Comparison of ENCODE assay signal across 8 cellular contexts in the genomic region with DNA sequence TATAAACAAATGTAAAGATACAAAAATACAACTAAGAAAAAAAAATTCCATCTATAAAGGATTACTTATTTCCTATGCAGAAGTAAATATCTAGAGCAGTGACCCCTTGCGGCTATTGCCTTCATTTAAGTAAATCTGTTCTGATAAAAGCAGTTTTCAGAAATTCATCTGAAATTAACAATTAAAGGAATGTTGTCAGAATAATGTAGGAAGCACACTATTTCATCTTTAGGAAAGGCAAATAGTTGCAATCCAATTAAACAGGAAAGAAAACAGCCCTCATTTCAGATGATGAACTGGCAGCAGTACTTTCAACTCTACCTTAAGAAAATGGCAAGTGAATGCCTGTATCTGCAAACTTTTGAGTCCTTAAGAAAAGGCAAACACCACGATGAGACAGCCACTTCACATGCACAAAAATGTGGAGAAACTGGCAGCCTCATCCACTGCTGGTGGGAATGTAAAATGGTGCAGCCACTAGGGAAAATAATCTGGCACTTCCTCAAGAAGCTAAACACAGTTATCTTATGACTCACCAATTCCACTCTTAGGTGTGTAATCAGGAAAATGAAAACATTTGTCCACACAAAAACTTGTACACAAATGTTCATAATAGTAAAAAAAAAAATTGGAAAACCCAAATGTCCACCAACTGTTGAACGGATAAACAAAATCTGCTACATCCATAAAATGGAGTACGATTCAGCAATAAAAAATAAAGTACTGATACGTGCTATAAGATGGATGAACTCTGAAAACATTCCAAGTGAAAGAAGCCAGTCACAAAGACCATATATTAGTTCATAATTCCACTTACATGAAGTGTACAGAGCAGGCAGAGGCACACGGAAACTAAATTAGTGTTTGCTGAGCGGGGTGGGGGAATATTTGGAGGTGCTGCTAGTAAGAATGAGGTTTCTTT. TPM values are rescaled to one million over a fixed set of nuclear protein-coding genes. Genes with fewer than 3 reads are reported as not detected.
DNase-seq lines count a peak whose midpoint lies in the region; ATAC-seq and TF ChIP-seq lines count a peak whose summit lies in the region.

No MANE protein-coding gene starts in this region.

- in situ Hi-C loops in SK-MEL-5 (cut with HindIII; ENCODE audit: low pct_unique_long_range_greater_than_20kb, low sequenced_read_pairs) = no loop called here

- peak; percentile 53 for DNase-seq in AG08396 (ENCODE audit: low spot score)
- DNase-seq in SK-MEL-5 (ENCODE audit: low read depth, low spot score) = peak; percentile 21
- DNase-seq in foreskin fibroblast = peak; percentile 70 to 81
- DNase-seq in retinal pigment epithelial cell (ENCODE audit: low read depth) = no peak
- no peak for DNase-seq in COR-L47 (lab: John Stamatoyannopoulos, UW)
- no peak for DNase-seq in effector CD8-positive, alpha-beta T cell (lab: John Stamatoyannopoulos, UW)

- ATAC-seq in GM21360 (IDR thresholded peaks at IDR 0.05; ENCODE audit: unreplicated experiment) = no peak

- TF ChIP-seq CTCF in GM12875 (IDR thresholded peaks at IDR 0.05; ENCODE audit: borderline replicate concordance, insufficient read depth, low read depth, low read length) (no peak), foreskin fibroblast (IDR thresholded peaks at IDR 0.05; ENCODE audit: low read depth, low read length) (no peak), retinal pigment epithelial cell (conservative IDR thresholded peaks at IDR 0.05; ENCODE audit: low read depth, low read length) (peak; percentile 24)

- H3K4me3 ChIP-seq in GM12875 (ENCODE audit: low read depth, low read length) = peak overlapping the region; percentile 76
- H3K4me3 ChIP-seq in foreskin fibroblast (ENCODE audit: low read depth in 1 of 2, low read length in 2 of 2) = peak overlapping the region; percentile 72 to 87
- peak overlapping the region; percentile 96 for H3K4me3 ChIP-seq in retinal pigment epithelial cell (ENCODE audit: low read length)

RNA-seq across cellular contexts. Expression of a gene that starts 2.0 kb away (rescaled TPM):
- 6.5 and 6.9 TPM in 2 replicates for total RNA-seq in SK-MEL-5 (2014; rRNA removed; shearing (Covaris generic))
- polyA plus RNA-seq in SK-MEL-5 (2015; cell fraction: cytosol; rRNA removed) = 2.8 and 3.0 TPM in 2 replicates
- 18.8 and 24.1 TPM in 2 replicates for polyA plus RNA-seq in SK-MEL-5 (2015; cell fraction: nucleus; rRNA removed)

RNA-seq across cellular contexts. Expression of a gene that starts 7.6 kb away (rescaled TPM):
- 91.3 and 104 TPM in 2 replicates for total RNA-seq in SK-MEL-5 (2014; rRNA removed; shearing (Covaris generic))
- 90.0 and 100 TPM in 2 replicates for polyA plus RNA-seq in SK-MEL-5 (2015; cell fraction: cytosol; rRNA removed)
- polyA plus RNA-seq in SK-MEL-5 (2015; cell fraction: nucleus; rRNA removed) = 125 and 135 TPM in 2 replicates

Comparison
In these comparisons a context has a peak if more than half of its experiments do, and no peak if none do; other contexts are left out.
1. DNase-seq: peak in AG08396 (single experiment), SK-MEL-5 (single experiment) and foreskin fibroblast (2 of 2); none in retinal pigment epithelial cell (single experiment), COR-L47 (single experiment) and effector CD8-positive, alpha-beta T cell (single experiment).
2. Peak in every context shown above with its lines, with median percentiles within 50 percentile points of each other: H3K4me3 ChIP-seq.